In the genomic region with DNA sequence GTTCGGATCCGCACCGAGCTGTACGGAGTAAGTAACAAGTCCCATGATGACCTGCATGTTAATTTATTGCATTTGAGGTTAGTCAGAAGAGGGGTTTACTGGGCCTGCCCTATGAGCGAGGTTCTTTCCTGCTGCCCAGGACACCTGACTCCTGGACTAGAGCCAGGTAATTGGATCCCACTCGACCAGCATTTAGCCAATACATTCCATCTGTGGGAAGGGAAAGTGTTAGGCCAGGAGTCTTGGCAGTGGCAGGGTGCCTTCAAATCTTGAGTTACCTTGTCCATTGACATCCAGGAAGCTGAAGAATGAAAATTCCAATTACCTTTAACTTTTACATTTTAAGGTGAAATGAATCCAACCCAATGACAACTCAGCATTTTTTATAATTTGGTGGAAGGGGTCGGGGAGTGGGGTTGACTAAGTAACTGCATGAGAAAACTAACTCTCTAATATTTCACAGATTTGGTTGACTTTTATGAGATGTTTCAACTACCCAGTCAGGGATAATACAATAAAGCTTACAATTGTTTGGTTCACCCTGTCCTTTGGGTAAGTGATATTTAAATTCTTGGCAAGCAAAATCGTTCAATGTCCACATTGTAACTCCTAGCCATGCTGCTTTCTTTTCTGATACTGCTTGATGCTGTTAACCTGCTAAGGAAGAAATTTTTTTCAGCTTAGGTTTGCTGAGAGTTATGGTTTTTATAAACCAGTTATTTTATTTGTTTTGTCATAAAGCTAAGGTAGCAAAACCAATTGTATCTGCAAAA, we compare ENCODE assay signal across 19 cellular contexts.
DNase-seq lines count a peak whose midpoint lies in the region; ATAC-seq and TF ChIP-seq lines count a peak whose summit lies in the region.
"Had no signal": no experiment of that assay in that cellular context is flagged by ENCODE, and none has a peak within 500 bp of the region (broad histone marks: within the 10 kb centered on the region; RNA-seq: fewer than 3 reads in every experiment).

No MANE protein-coding gene starts in this region.

- no peak for TF ChIP-seq POLR2A in body of pancreas (IDR thresholded peaks at IDR 0.05)

- no peaks in the 10 kb centered on the region for H3K9me3 ChIP-seq in body of pancreas
- H3K9me3 ChIP-seq in muscle layer of duodenum (ENCODE audit: control insufficient read depth in 1 of 2, low read length in 2 of 2): no peaks in the 10 kb centered on the region
- H3K9me3 ChIP-seq: left lung, SJSA1, thoracic aorta had no signal

- H3K4me1 ChIP-seq in body of pancreas: peaks cover 50% of the 10 kb centered on the region
- peaks cover 0 to 7% of the 10 kb centered on the region in 2 donors for H3K4me1 ChIP-seq in muscle layer of duodenum (ENCODE audit: control insufficient read depth in 1 of 2, insufficient read depth in 2 of 2, low read length in 2 of 2)
- H3K4me1 ChIP-seq: SJSA1 had no signal

- TF ChIP-seq CTCF in CD14-positive monocyte (IDR thresholded peaks at IDR 0.05) (no peak), body of pancreas (IDR thresholded peaks at IDR 0.05) (no peak)
- no peak for TF ChIP-seq CTCF in activated CD8-positive, alpha-beta T cell treated with anti-CD3 and anti-CD28 coated beads for 36 hours (IDR thresholded peaks at IDR 0.05)

- DNase-seq in CD14-positive monocyte (ENCODE audit: low spot score) (no peak), body of pancreas (peak; percentile 53 to 82 (median 70)), midbrain (lab: John Stamatoyannopoulos, UW) (no peak)
- DNase-seq in activated CD8-positive, alpha-beta T cell treated with anti-CD3 and anti-CD28 coated beads for 36 hours: no peak
- DNase-seq: activated CD4-positive, alpha-beta T cell treated with anti-CD3 and anti-CD28 coated beads for 1 hour; activated gamma-delta T cell; amniotic stem cell; H7; hypothalamus; left lung; NCI-H1417 treated with DMSO at 0.1 percent for 48 hours; NCI-H2227 treated with DMSO at 0.1 percent for 48 hours; OCI-M1 had no signal

- no peak for TF ChIP-seq RAD21 in Ishikawa (IDR thresholded peaks at IDR 0.05; ENCODE audit: low read depth)

- no peaks in the 10 kb centered on the region for H3K36me3 ChIP-seq in body of pancreas (replicated peaks in 1 of 2; ENCODE audit: insufficient read depth in 1 of 2, low read depth in 2 of 2)
- no peaks in the 10 kb centered on the region for H3K36me3 ChIP-seq in muscle layer of duodenum (ENCODE audit: control insufficient read depth in 1 of 2, insufficient read depth in 2 of 2, low read length in 2 of 2)
- H3K36me3 ChIP-seq: left lung, SJSA1, thoracic aorta had no signal

- H3K27ac ChIP-seq in body of pancreas (peak overlapping the region; percentile 1 to 73 (median 40)), muscle layer of duodenum (ENCODE audit: low read length) (peak overlapping the region; percentile 16)
- H3K27ac ChIP-seq: SJSA1 had no signal

- H3K4me3 ChIP-seq in body of pancreas (no peak overlapping the region), muscle layer of duodenum (ENCODE audit: low read depth in 1 of 2, low read length in 2 of 2) (no peak overlapping the region)
- H3K4me3 ChIP-seq: left lung, SJSA1, thoracic aorta had no signal

- peak; percentile 89 for TF ChIP-seq EP300 in Ishikawa (IDR thresholded peaks at IDR 0.05; ENCODE audit: borderline replicate concordance)

- WGBS in body of pancreas, 2 donors: 56 to 59% methylated on average over 8 of the region's 8 CpGs

- no peak overlapping the region for H3K4me3 Mint-ChIP-seq in CD14-positive monocyte
- H3K4me3 Mint-ChIP-seq in activated CD8-positive, alpha-beta T cell treated with anti-CD3 and anti-CD28 coated beads for 36 hours: no peak overlapping the region

- no peaks in the 10 kb centered on the region for H3K27me3 ChIP-seq in body of pancreas
- no peaks in the 10 kb centered on the region for H3K27me3 ChIP-seq in muscle layer of duodenum (ENCODE audit: low read depth, low read length)
- H3K27me3 ChIP-seq: left lung had no signal

- peaks cover 3 to 4% of the 10 kb centered on the region in 2 donors for H3K36me3 Mint-ChIP-seq in CD14-positive monocyte
- no peaks in the 10 kb centered on the region for H3K36me3 Mint-ChIP-seq in activated CD8-positive, alpha-beta T cell treated with anti-CD3 and anti-CD28 coated beads for 36 hours (ENCODE audit: low read depth)

- H3K4me1 Mint-ChIP-seq in CD14-positive monocyte: peaks cover 42% of the 10 kb centered on the region
- H3K4me1 Mint-ChIP-seq in activated CD8-positive, alpha-beta T cell treated with anti-CD3 and anti-CD28 coated beads for 36 hours (ENCODE audit: low read depth): peaks cover 2% of the 10 kb centered on the region

- ATAC-seq in body of pancreas (peak; percentile 71), HG02973 (IDR thresholded peaks at IDR 0.05; ENCODE audit: unreplicated experiment) (no peak), HG03354 (IDR thresholded peaks at IDR 0.05; ENCODE audit: poor library complexity, severe bottlenecking, unreplicated experiment) (no peak)
- no peak for ATAC-seq in activated CD8-positive, alpha-beta T cell treated with anti-CD3 and anti-CD28 coated beads for 36 hours

- H3K27ac Mint-ChIP-seq in CD14-positive monocyte: peak overlapping the region in 6 of 7 donors; percentile 84 to 94 (median 91)
- H3K27ac Mint-ChIP-seq in activated CD8-positive, alpha-beta T cell treated with anti-CD3 and anti-CD28 coated beads for 36 hours: no peak overlapping the region

- intact Hi-C loops in CD14-positive monocyte (cut with micrococcal nuclease): loop anchor here in 1 of 2 donors (10.0 kb wide), 1 partner anchor 113 kb away; the partner anchor contains the start of gene IQGAP2
- intact Hi-C loops in body of pancreas (cut with DNase I): no loop called here
- intact Hi-C loops in activated CD8-positive, alpha-beta T cell treated with anti-CD3 and anti-CD28 coated beads for 36 hours (cut with micrococcal nuclease): no loop called here

- CTCF ChIA-PET in activated CD8-positive, alpha-beta T cell treated with anti-CD3 and anti-CD28 coated beads for 36 hours (lab: Charles Lee): interaction anchor here (1.0 kb wide), 1 partner anchor 17 kb away, joined by 4 read pairs; no protein-coding TSS in a partner anchor

- H3K9me3 Mint-ChIP-seq in CD14-positive monocyte: peaks cover 0 to 4% (median 3%) of the 10 kb centered on the region in 7 donors
- no peaks in the 10 kb centered on the region for H3K9me3 Mint-ChIP-seq in activated CD8-positive, alpha-beta T cell treated with anti-CD3 and anti-CD28 coated beads for 36 hours

- POLR2A ChIA-PET in activated CD8-positive, alpha-beta T cell treated with anti-CD3 and anti-CD28 coated beads for 36 hours (lab: Charles Lee): interaction anchor here (0.8 kb wide), 1 partner anchor 9 kb away, joined by 3 read pairs; no protein-coding TSS in a partner anchor

- no peaks in the 10 kb centered on the region for H3K27me3 Mint-ChIP-seq in CD14-positive monocyte (ENCODE audit: low read depth in 3 of 3)
- no peaks in the 10 kb centered on the region for H3K27me3 Mint-ChIP-seq in activated CD8-positive, alpha-beta T cell treated with anti-CD3 and anti-CD28 coated beads for 36 hours

TF ChIP-seq in Ishikawa, 13 proteins besides CTCF, POLR2A, EP300 and RAD21:
- TF ChIP-seq TAF1 (IDR thresholded peaks at IDR 0.05; ENCODE audit: low read depth): no peak
- TF ChIP-seq, protein P1, sequence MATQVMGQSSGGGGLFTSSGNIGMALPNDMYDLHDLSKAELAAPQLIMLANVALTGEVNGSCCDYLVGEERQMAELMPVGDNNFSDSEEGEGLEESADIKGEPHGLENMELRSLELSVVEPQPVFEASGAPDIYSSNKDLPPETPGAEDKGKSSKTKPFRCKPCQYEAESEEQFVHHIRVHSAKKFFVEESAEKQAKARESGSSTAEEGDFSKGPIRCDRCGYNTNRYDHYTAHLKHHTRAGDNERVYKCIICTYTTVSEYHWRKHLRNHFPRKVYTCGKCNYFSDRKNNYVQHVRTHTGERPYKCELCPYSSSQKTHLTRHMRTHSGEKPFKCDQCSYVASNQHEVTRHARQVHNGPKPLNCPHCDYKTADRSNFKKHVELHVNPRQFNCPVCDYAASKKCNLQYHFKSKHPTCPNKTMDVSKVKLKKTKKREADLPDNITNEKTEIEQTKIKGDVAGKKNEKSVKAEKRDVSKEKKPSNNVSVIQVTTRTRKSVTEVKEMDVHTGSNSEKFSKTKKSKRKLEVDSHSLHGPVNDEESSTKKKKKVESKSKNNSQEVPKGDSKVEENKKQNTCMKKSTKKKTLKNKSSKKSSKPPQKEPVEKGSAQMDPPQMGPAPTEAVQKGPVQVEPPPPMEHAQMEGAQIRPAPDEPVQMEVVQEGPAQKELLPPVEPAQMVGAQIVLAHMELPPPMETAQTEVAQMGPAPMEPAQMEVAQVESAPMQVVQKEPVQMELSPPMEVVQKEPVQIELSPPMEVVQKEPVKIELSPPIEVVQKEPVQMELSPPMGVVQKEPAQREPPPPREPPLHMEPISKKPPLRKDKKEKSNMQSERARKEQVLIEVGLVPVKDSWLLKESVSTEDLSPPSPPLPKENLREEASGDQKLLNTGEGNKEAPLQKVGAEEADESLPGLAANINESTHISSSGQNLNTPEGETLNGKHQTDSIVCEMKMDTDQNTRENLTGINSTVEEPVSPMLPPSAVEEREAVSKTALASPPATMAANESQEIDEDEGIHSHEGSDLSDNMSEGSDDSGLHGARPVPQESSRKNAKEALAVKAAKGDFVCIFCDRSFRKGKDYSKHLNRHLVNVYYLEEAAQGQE (IDR thresholded peaks at IDR 0.05; ENCODE audit: low read depth): no peak
- 0 out of 2 replicates have a peak, but pooled peaks have one; percentile 15 for TF ChIP-seq YY1 (IDR thresholded peaks at IDR 0.05; ENCODE audit: low read depth)
- TF ChIP-seq TEAD4 (IDR thresholded peaks at IDR 0.05): peak; percentile 93
- TF ChIP-seq, protein P2, sequence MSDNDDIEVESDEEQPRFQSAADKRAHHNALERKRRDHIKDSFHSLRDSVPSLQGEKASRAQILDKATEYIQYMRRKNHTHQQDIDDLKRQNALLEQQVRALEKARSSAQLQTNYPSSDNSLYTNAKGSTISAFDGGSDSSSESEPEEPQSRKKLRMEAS (IDR thresholded peaks at IDR 0.05): peak; percentile 6
- no peak for TF ChIP-seq EGR1 (IDR thresholded peaks at IDR 0.05)
- TF ChIP-seq, protein P3, sequence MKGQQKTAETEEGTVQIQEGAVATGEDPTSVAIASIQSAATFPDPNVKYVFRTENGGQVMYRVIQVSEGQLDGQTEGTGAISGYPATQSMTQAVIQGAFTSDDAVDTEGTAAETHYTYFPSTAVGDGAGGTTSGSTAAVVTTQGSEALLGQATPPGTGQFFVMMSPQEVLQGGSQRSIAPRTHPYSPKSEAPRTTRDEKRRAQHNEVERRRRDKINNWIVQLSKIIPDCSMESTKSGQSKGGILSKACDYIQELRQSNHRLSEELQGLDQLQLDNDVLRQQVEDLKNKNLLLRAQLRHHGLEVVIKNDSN (IDR thresholded peaks at IDR 0.05): peak; percentile 79
- TF ChIP-seq ZBTB7A (IDR thresholded peaks at IDR 0.05; ENCODE audit: low read depth): no peak
- peak; percentile 86 for TF ChIP-seq TCF12 (IDR thresholded peaks at IDR 0.05; ENCODE audit: low read depth)
- no peak for TF ChIP-seq CEBPB (IDR thresholded peaks at IDR 0.05)
- peak; percentile 97 for TF ChIP-seq NFIC (IDR thresholded peaks at IDR 0.05)
- TF ChIP-seq CREB1 (IDR thresholded peaks at IDR 0.05; ENCODE audit: low read depth): no peak
- peak; percentile 57; the same call in 1 of the 2 replicates for TF ChIP-seq FOXM1 (IDR thresholded peaks at IDR 0.05; ENCODE audit: borderline replicate concordance, low read depth)

Comparison
In these comparisons a context has a peak if more than half of its experiments do, and no peak if none do; other contexts are left out.
1. DNase-seq: peak in body of pancreas (4 of 4); none in CD14-positive monocyte (single experiment), activated CD8-positive, alpha-beta T cell treated with anti-CD3 and anti-CD28 coated beads for 36 hours (single experiment) and midbrain (single experiment).